In genomic region chr11:68214173-68215086, GRCh38 we compare ENCODE assay signal across 8 cellular contexts. TPM values are rescaled to one million over a fixed set of nuclear protein-coding genes. Genes with fewer than 3 reads are reported as not detected.
DNase-seq lines count a peak whose midpoint lies in the region; ATAC-seq and TF ChIP-seq lines count a peak whose summit lies in the region.

No MANE protein-coding gene starts in this region.

- peak overlapping the region; percentile 89 to 96 (median 94) for H3K9ac ChIP-seq in skeletal muscle tissue (ENCODE audit: low read depth in 1 of 3, low read length in 3 of 3)

- peaks cover 39% of the 10 kb centered on the region for H3K4me1 Mint-ChIP-seq in CD8-positive, alpha-beta T cell (ENCODE audit: low read depth)
- H3K4me1 Mint-ChIP-seq in activated T-helper 2 cell treated with anti-CD3 and anti-CD28 coated beads, Interferon-gamma antibody, Interleukin-2, Interleukin-4, amounts not matched to agents 10 μg/mL and 5 μg/mL and 100 μg/mL, durations not matched to agents 14 hours and 24 hours and 36 hours (ENCODE audit: low read depth): peaks cover 24% of the 10 kb centered on the region

- no peaks in the 10 kb centered on the region for H3K9me2 ChIP-seq in hepatocyte (replicated peaks; ENCODE audit: insufficient read depth)

- CTCF ChIA-PET in CD8-positive, alpha-beta T cell (lab: Charles Lee): interaction anchor here (1.0 to 1.4 kb wide), 2 partner anchors 8 to 43 kb away, joined by 3 to 6 read pairs; no protein-coding TSS in a partner anchor

- peaks cover 31% of the 10 kb centered on the region for H4K20me1 ChIP-seq in hepatocyte (ENCODE audit: insufficient read depth, poor library complexity, severe bottlenecking)

- DNase-seq in CD8-positive, alpha-beta T cell: peak in 1 of 7 experiments; percentile 27
- no peak for DNase-seq in activated T-helper 2 cell treated with anti-CD3 and anti-CD28 coated beads, Interferon-gamma antibody, Interleukin-2, Interleukin-4, amounts not matched to agents 10 μg/mL and 5 μg/mL and 100 μg/mL, durations not matched to agents 14 hours and 24 hours and 36 hours (ENCODE audit: low spot score)
- DNase-seq in hepatocyte (ENCODE audit: low spot score): no peak
- no peak for DNase-seq in central memory CD4-positive, alpha-beta T cell
- no peak for DNase-seq in NCI-H226

- ATAC-seq in CD8-positive, alpha-beta T cell: peak; percentile 26
- ATAC-seq in HG03175 (IDR thresholded peaks at IDR 0.05; ENCODE audit: unreplicated experiment): peak; percentile 5
- ATAC-seq in GM21367 (IDR thresholded peaks at IDR 0.05; ENCODE audit: unreplicated experiment): no peak

- no peaks in the 10 kb centered on the region for H3K9me3 ChIP-seq in CD8-positive, alpha-beta T cell (ENCODE audit: low read length)
- H3K9me3 ChIP-seq in hepatocyte (ENCODE audit: low read depth) (no peaks in the 10 kb centered on the region), skeletal muscle tissue (ENCODE audit: control insufficient read depth in 3 of 3, low read length in 3 of 3) (no peaks in the 10 kb centered on the region)

- peaks cover 34% of the 10 kb centered on the region for H3K4me1 ChIP-seq in CD8-positive, alpha-beta T cell (ENCODE audit: insufficient read depth, low read length)
- H3K4me1 ChIP-seq in hepatocyte (ENCODE audit: insufficient read depth): peaks cover 20% of the 10 kb centered on the region
- H3K4me1 ChIP-seq in skeletal muscle tissue (ENCODE audit: control insufficient read depth in 3 of 3, insufficient read depth in 3 of 3, low read length in 3 of 3): peaks cover 43 to 47% (median 46%) of the 10 kb centered on the region in 3 donors

- no peaks in the 10 kb centered on the region for H3K9me3 Mint-ChIP-seq in CD8-positive, alpha-beta T cell
- no peaks in the 10 kb centered on the region for H3K9me3 Mint-ChIP-seq in activated T-helper 2 cell treated with anti-CD3 and anti-CD28 coated beads, Interferon-gamma antibody, Interleukin-2, Interleukin-4, amounts not matched to agents 10 μg/mL and 5 μg/mL and 100 μg/mL, durations not matched to agents 14 hours and 24 hours and 36 hours

- H3K4me3 ChIP-seq in CD8-positive, alpha-beta T cell (ENCODE audit: low read depth, low read length): peak overlapping the region; percentile 89
- peak overlapping the region; percentile 54 for H3K4me3 ChIP-seq in hepatocyte
- peak overlapping the region; percentile 66 to 82 (median 77) for H3K4me3 ChIP-seq in skeletal muscle tissue (ENCODE audit: low read length in 3 of 3)

- H3K36me3 Mint-ChIP-seq in CD8-positive, alpha-beta T cell: peaks cover 4% of the 10 kb centered on the region
- H3K36me3 Mint-ChIP-seq in activated T-helper 2 cell treated with anti-CD3 and anti-CD28 coated beads, Interferon-gamma antibody, Interleukin-2, Interleukin-4, amounts not matched to agents 10 μg/mL and 5 μg/mL and 100 μg/mL, durations not matched to agents 14 hours and 24 hours and 36 hours (ENCODE audit: low read depth): no peaks in the 10 kb centered on the region

- intact Hi-C loops in CD8-positive, alpha-beta T cell (cut with DNase I, micrococcal nuclease): loop anchor here in 1 of 2 experiments (5.0 kb wide), 2 partner anchors 83 to 628 kb away; partner anchors contain the start of gene CPT1A
- intact Hi-C loops in activated T-helper 2 cell treated with anti-CD3 and anti-CD28 coated beads, Interferon-gamma antibody, Interleukin-2, Interleukin-4, amounts not matched to agents 10 μg/mL and 5 μg/mL and 100 μg/mL, durations not matched to agents 14 hours and 24 hours and 36 hours (cut with micrococcal nuclease): loop anchor here (5.0 to 10.0 kb wide), 3 partner anchors 58 to 248 kb away; partner anchors contain the start of genes C11orf24, NDUFS8, PPP6R3 and TCIRG1

- H3K27me3 ChIP-seq in CD8-positive, alpha-beta T cell (ENCODE audit: insufficient read depth, low read length): no peaks in the 10 kb centered on the region
- no peaks in the 10 kb centered on the region for H3K27me3 ChIP-seq in hepatocyte
- H3K27me3 ChIP-seq in skeletal muscle tissue (ENCODE audit: control insufficient read depth in 3 of 3, insufficient read depth in 3 of 3, low read length in 3 of 3): no peaks in the 10 kb centered on the region

- H3K4me2 ChIP-seq in hepatocyte: peak overlapping the region; percentile 100

- H3K79me2 ChIP-seq in hepatocyte: peaks cover 32% of the 10 kb centered on the region

- POLR2A ChIA-PET in CD8-positive, alpha-beta T cell (lab: Charles Lee): interaction anchor here (1.3 kb wide), 1 partner anchor 78 kb away, joined by 4 read pairs; no protein-coding TSS in a partner anchor

- H3K27me3 Mint-ChIP-seq in CD8-positive, alpha-beta T cell (ENCODE audit: low read depth): peaks cover 2% of the 10 kb centered on the region
- H3K27me3 Mint-ChIP-seq in activated T-helper 2 cell treated with anti-CD3 and anti-CD28 coated beads, Interferon-gamma antibody, Interleukin-2, Interleukin-4, amounts not matched to agents 10 μg/mL and 5 μg/mL and 100 μg/mL, durations not matched to agents 14 hours and 24 hours and 36 hours (ENCODE audit: low read depth): peaks cover 15% of the 10 kb centered on the region

- H2AFZ ChIP-seq in hepatocyte: peak overlapping the region; percentile 98

- no peak for TF ChIP-seq CTCF in CD8-positive, alpha-beta T cell (IDR thresholded peaks at IDR 0.05)
- TF ChIP-seq CTCF in hepatocyte (IDR thresholded peaks at IDR 0.05; ENCODE audit: poor library complexity): no peak

- 29% methylated on average over 40 of the region's 58 CpGs for WGBS in hepatocyte (ENCODE audit: low lambda C conversion rate, missing lambda C conversion rate)

- H3K4me3 Mint-ChIP-seq in CD8-positive, alpha-beta T cell: peak overlapping the region; percentile 78
- H3K4me3 Mint-ChIP-seq in activated T-helper 2 cell treated with anti-CD3 and anti-CD28 coated beads, Interferon-gamma antibody, Interleukin-2, Interleukin-4, amounts not matched to agents 10 μg/mL and 5 μg/mL and 100 μg/mL, durations not matched to agents 14 hours and 24 hours and 36 hours (ENCODE audit: low read depth): peak overlapping the region; percentile 84

- peak overlapping the region; percentile 58 for H3K27ac ChIP-seq in CD8-positive, alpha-beta T cell (ENCODE audit: low read depth, low read length)
- H3K27ac ChIP-seq in hepatocyte (peak overlapping the region; percentile 100), skeletal muscle tissue (ENCODE audit: low read depth, low read length) (peak overlapping the region; percentile 97)

- H3K36me3 ChIP-seq in CD8-positive, alpha-beta T cell (ENCODE audit: insufficient read depth, low read length): no peaks in the 10 kb centered on the region
- H3K36me3 ChIP-seq in hepatocyte (replicated peaks; ENCODE audit: insufficient read depth, low read depth): no peaks in the 10 kb centered on the region
- no peaks in the 10 kb centered on the region for H3K36me3 ChIP-seq in skeletal muscle tissue (ENCODE audit: control insufficient read depth in 3 of 3, insufficient read depth in 3 of 3, low read length in 3 of 3)

- peak overlapping the region; percentile 67 for H3K27ac Mint-ChIP-seq in CD8-positive, alpha-beta T cell
- H3K27ac Mint-ChIP-seq in activated T-helper 2 cell treated with anti-CD3 and anti-CD28 coated beads, Interferon-gamma antibody, Interleukin-2, Interleukin-4, amounts not matched to agents 10 μg/mL and 5 μg/mL and 100 μg/mL, durations not matched to agents 14 hours and 24 hours and 36 hours: peak overlapping the region; percentile 15

RNA-seq across cellular contexts. Expression of gene KMT5B, which starts 1.3 kb away (rescaled TPM):
- 10 to 100 TPM; 21.0 to 24.3 TPM for total RNA-seq in CD8-positive, alpha-beta T cell
- total RNA-seq in activated T-helper 2 cell treated with anti-CD3 and anti-CD28 coated beads, Interferon-gamma antibody, Interleukin-2, Interleukin-4, amounts not matched to agents 10 μg/mL and 5 μg/mL and 100 μg/mL, durations not matched to agents 14 hours and 24 hours and 36 hours: 31.5 and 34.0 TPM in 2 replicates
- total RNA-seq in hepatocyte: 36.0 TPM in 2 replicates
- polyA plus RNA-seq in hepatocyte: 26.9 and 29.9 TPM in 2 replicates
- 39.7 TPM for total RNA-seq in skeletal muscle tissue

RNA-seq across cellular contexts. Expression of gene C11orf24, which starts 57.3 kb away (rescaled TPM):
- 1 to 10 TPM; 6.5 to 8.2 TPM for total RNA-seq in CD8-positive, alpha-beta T cell
- 32.7 and 34.2 TPM in 2 replicates for total RNA-seq in activated T-helper 2 cell treated with anti-CD3 and anti-CD28 coated beads, Interferon-gamma antibody, Interleukin-2, Interleukin-4, amounts not matched to agents 10 μg/mL and 5 μg/mL and 100 μg/mL, durations not matched to agents 14 hours and 24 hours and 36 hours
- total RNA-seq in hepatocyte (42.8 and 55.6 TPM in 2 replicates), skeletal muscle tissue (12.0 TPM)
- polyA plus RNA-seq in hepatocyte: 76.2 TPM in 2 replicates
